8 cellular contexts compared by ENCODE assay signal in genomic region chr1:220487297-220487820, GRCh38. TPM values are rescaled to one million over a fixed set of nuclear protein-coding genes. Genes with fewer than 3 reads are reported as not detected.
DNase-seq lines count a peak whose midpoint lies in the region; ATAC-seq lines count a peak whose summit lies in the region.

No MANE protein-coding gene starts in this region.

- no peak overlapping the region for H3K4me3 ChIP-seq in effector memory CD4-positive, alpha-beta T cell (ENCODE audit: insufficient read depth, low read depth, low read length, poor library complexity, severe bottlenecking)

- ATAC-seq in HG03432 (IDR thresholded peaks at IDR 0.05; ENCODE audit: unreplicated experiment) (peak; percentile 41), GM21786 (IDR thresholded peaks at IDR 0.05; ENCODE audit: unreplicated experiment) (no peak)

- H3K36me3 ChIP-seq in effector memory CD4-positive, alpha-beta T cell (ENCODE audit: control insufficient read depth, insufficient read depth, low read length) = no peaks in the 10 kb centered on the region

- H3K27me3 ChIP-seq in effector memory CD4-positive, alpha-beta T cell (replicated peaks; ENCODE audit: control insufficient read depth, insufficient read depth, low read length, poor library complexity, severe bottlenecking) = no peaks in the 10 kb centered on the region

- DNase-seq in A172 (ENCODE audit: low spot score) (peak; percentile 70), SHP77 treated with DMSO at 0.1 percent for 48 hours (lab: John Stamatoyannopoulos, UW) (peak; percentile 14), glomerular visceral epithelial cell (ENCODE audit: extremely low spot score) (peak; percentile 54), NK-92 (lab: John Stamatoyannopoulos, UW; ENCODE audit: unreplicated experiment) (no peak), HUDEP-2 (lab: John Stamatoyannopoulos, UW; ENCODE audit: unreplicated experiment in 76 of 76) (no peak)
- no peak for DNase-seq in effector memory CD4-positive, alpha-beta T cell

- H3K27ac ChIP-seq in effector memory CD4-positive, alpha-beta T cell (ENCODE audit: insufficient read depth, low read length, poor library complexity, severe bottlenecking) = no peak overlapping the region

- H3K4me1 ChIP-seq in effector memory CD4-positive, alpha-beta T cell (ENCODE audit: control insufficient read depth, insufficient read depth, low read length, poor library complexity, severe bottlenecking) = no peaks in the 10 kb centered on the region

- no peaks in the 10 kb centered on the region for H3K9me3 ChIP-seq in effector memory CD4-positive, alpha-beta T cell (ENCODE audit: control insufficient read depth, low read length)

RNA-seq across cellular contexts. Expression of gene MARK1, which starts 40.6 kb away (rescaled TPM):
- total RNA-seq in A172 (2014; rRNA removed; shearing (Covaris generic)) = 0.34 and 1.2 TPM in 2 replicates

Comparison
In these comparisons a context has a peak if more than half of its experiments do, and no peak if none do; other contexts are left out.
1. DNase-seq: peak in A172 (single experiment), SHP77 treated with DMSO at 0.1 percent for 48 hours (single experiment) and glomerular visceral epithelial cell (single experiment); none in effector memory CD4-positive, alpha-beta T cell (0 of 3), NK-92 (single experiment) and HUDEP-2 (0 of 76).